Comparison of ENCODE assay signal across 17 cellular contexts in the genomic region with DNA sequence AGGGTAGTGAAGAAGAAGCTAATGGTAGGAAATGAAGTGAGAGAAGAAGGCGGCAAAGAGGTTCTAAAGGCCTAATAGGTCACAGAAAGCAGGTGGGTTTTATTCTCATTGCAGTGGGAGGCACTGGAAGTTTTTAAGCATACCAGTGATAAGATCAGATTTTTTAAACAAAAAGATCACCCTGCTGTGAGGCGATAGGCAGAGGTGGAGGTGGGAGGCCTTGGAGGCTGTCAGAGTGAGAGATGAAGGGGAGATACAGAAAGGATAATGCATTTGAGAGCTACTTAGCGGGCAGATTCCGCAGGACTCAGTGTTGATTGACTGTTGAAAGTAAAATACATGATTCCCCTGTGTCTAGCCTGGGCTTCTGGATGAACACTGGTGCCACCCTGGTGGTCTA.
DNase-seq lines count a peak whose midpoint lies in the region; ATAC-seq and TF ChIP-seq lines count a peak whose summit lies in the region.
"Had no signal": no experiment of that assay in that cellular context is flagged by ENCODE, and none has a peak within 500 bp of the region (broad histone marks: within the 10 kb centered on the region; RNA-seq: fewer than 3 reads in every experiment).

No MANE protein-coding gene starts in this region.

- H3K27me3 Mint-ChIP-seq in activated CD4-positive, alpha-beta T cell treated with anti-CD3 and anti-CD28 coated beads, Interleukin-2, amount 10 ng/mL, durations not matched to agents 24 days and 14 days: peaks cover 13% of the 10 kb centered on the region
- H3K27me3 Mint-ChIP-seq in endodermal cell (ENCODE audit: insufficient read depth) (no peaks in the 10 kb centered on the region), neural crest cell (ENCODE audit: low read depth) (no peaks in the 10 kb centered on the region)
- H3K27me3 Mint-ChIP-seq: CD4-positive, alpha-beta T cell; IgD-negative memory B cell had no signal

- no peak overlapping the region for H3K27ac ChIP-seq in endodermal cell (ENCODE audit: low read depth, low read length)
- H3K27ac ChIP-seq: GM23248 had no signal

- no peak overlapping the region for H3K9ac ChIP-seq in endodermal cell (ENCODE audit: extremely low read depth, low read length, poor library complexity, severe bottlenecking)
- H3K9ac ChIP-seq: GM23248 had no signal

- TF ChIP-seq CTCF in endodermal cell (conservative IDR thresholded peaks at IDR 0.05) (no peak), neural crest cell (conservative IDR thresholded peaks at IDR 0.05) (no peak)

- H3K27me3 ChIP-seq in endodermal cell (ENCODE audit: control insufficient read depth, insufficient read depth, low read length, poor library complexity, severe bottlenecking): no peaks in the 10 kb centered on the region
- H3K27me3 ChIP-seq: BE2C had no signal

- H3K4me3 Mint-ChIP-seq in activated CD4-positive, alpha-beta T cell treated with anti-CD3 and anti-CD28 coated beads, Interleukin-2, amount 10 ng/mL, durations not matched to agents 24 days and 14 days: no peak overlapping the region
- H3K4me3 Mint-ChIP-seq in endodermal cell: peak overlapping the region; percentile 15
- no peak overlapping the region for H3K4me3 Mint-ChIP-seq in neural crest cell
- H3K4me3 Mint-ChIP-seq: CD4-positive, alpha-beta T cell; IgD-negative memory B cell had no signal

- H3K36me3 Mint-ChIP-seq in activated CD4-positive, alpha-beta T cell treated with anti-CD3 and anti-CD28 coated beads, Interleukin-2, amount 10 ng/mL, durations not matched to agents 24 days and 14 days (ENCODE audit: low read depth): no peaks in the 10 kb centered on the region
- no peaks in the 10 kb centered on the region for H3K36me3 Mint-ChIP-seq in endodermal cell (ENCODE audit: low read depth)
- H3K36me3 Mint-ChIP-seq in neural crest cell (ENCODE audit: low read depth): no peaks in the 10 kb centered on the region
- H3K36me3 Mint-ChIP-seq: IgD-negative memory B cell had no signal

- H3K4me1 ChIP-seq in endodermal cell (ENCODE audit: control insufficient read depth, insufficient read depth, low read length): peaks cover 14% of the 10 kb centered on the region
- H3K4me1 ChIP-seq: Caco-2, HAP-1 had no signal

- peak; percentile 28 for DNase-seq in activated CD4-positive, alpha-beta T cell treated with anti-CD3 and anti-CD28 coated beads, Interleukin-2, amount 10 ng/mL, durations not matched to agents 24 days and 14 days
- DNase-seq in activated CD4-positive, alpha-beta T cell treated with anti-CD3 and anti-CD28 coated beads for 48 hours: no peak
- peak; percentile 61 for DNase-seq in SK-N-DZ (ENCODE audit: low spot score)
- peak; percentile 61 for DNase-seq in endodermal cell
- DNase-seq in neural crest cell (ENCODE audit: low read depth, low spot score): no peak
- DNase-seq in activated naive CD4-positive, alpha-beta T cell (lab: John Stamatoyannopoulos, UW): no peak
- DNase-seq: ACHN; BE2C; C1 segment of cervical spinal cord; Caco-2; CD4-positive, alpha-beta T cell; GM23248 had no signal

- H3K27ac Mint-ChIP-seq in activated CD4-positive, alpha-beta T cell treated with anti-CD3 and anti-CD28 coated beads, Interleukin-2, amount 10 ng/mL, durations not matched to agents 24 days and 14 days: no peak overlapping the region
- peak overlapping the region; percentile 7 for H3K27ac Mint-ChIP-seq in endodermal cell
- peak overlapping the region; percentile 28 for H3K27ac Mint-ChIP-seq in neural crest cell (ENCODE audit: unreplicated experiment)
- H3K27ac Mint-ChIP-seq: CD4-positive, alpha-beta T cell; IgD-negative memory B cell had no signal

- peaks cover 4% of the 10 kb centered on the region for H3K4me1 Mint-ChIP-seq in activated CD4-positive, alpha-beta T cell treated with anti-CD3 and anti-CD28 coated beads, Interleukin-2, amount 10 ng/mL, durations not matched to agents 24 days and 14 days
- H3K4me1 Mint-ChIP-seq in endodermal cell (peaks cover 38% of the 10 kb centered on the region), neural crest cell (no peaks in the 10 kb centered on the region)

- ATAC-seq in HG02763 (IDR thresholded peaks at IDR 0.05; ENCODE audit: unreplicated experiment) (no peak), HG02588 (IDR thresholded peaks at IDR 0.05; ENCODE audit: unreplicated experiment) (no peak)
- ATAC-seq: HepG2 had no signal

- peak overlapping the region; percentile 67 for H3K4me3 ChIP-seq in endodermal cell (ENCODE audit: low read length)
- H3K4me3 ChIP-seq: GM23248, HAP-1 had no signal

- intact Hi-C loops in activated CD4-positive, alpha-beta T cell treated with anti-CD3 and anti-CD28 coated beads, Interleukin-2, amount 10 ng/mL, durations not matched to agents 24 days and 14 days (cut with micrococcal nuclease): loop anchor here (5.0 kb wide), 2 partner anchors 87 to 527 kb away; no protein-coding TSS in a partner anchor

- no peaks in the 10 kb centered on the region for H3K9me3 Mint-ChIP-seq in activated CD4-positive, alpha-beta T cell treated with anti-CD3 and anti-CD28 coated beads, Interleukin-2, amount 10 ng/mL, durations not matched to agents 24 days and 14 days
- H3K9me3 Mint-ChIP-seq in endodermal cell (no peaks in the 10 kb centered on the region), neural crest cell (no peaks in the 10 kb centered on the region)
- H3K9me3 Mint-ChIP-seq: CD4-positive, alpha-beta T cell; IgD-negative memory B cell had no signal

- H3K36me3 ChIP-seq in endodermal cell (ENCODE audit: control insufficient read depth, insufficient read depth, low read length): no peaks in the 10 kb centered on the region
- H3K36me3 ChIP-seq: BE2C, HAP-1 had no signal

- no peaks in the 10 kb centered on the region for H3K9me3 ChIP-seq in endodermal cell (ENCODE audit: control insufficient read depth, low read length)
- H3K9me3 ChIP-seq: BE2C, Caco-2, HAP-1 had no signal

- 61 to 100% methylated on average over 1 to 4 of the region's 4 CpGs for WGBS in endodermal cell (ENCODE audit: insufficient coverage in 1 of 2, insufficient read length in 1 of 2), 2 experiments

Comparison
In these comparisons a context has a peak if more than half of its experiments do, and no peak if none do; other contexts are left out.
1. DNase-seq: peak in activated CD4-positive, alpha-beta T cell treated with anti-CD3 and anti-CD28 coated beads, Interleukin-2, amount 10 ng/mL, durations not matched to agents 24 days and 14 days (single experiment), SK-N-DZ (single experiment) and endodermal cell (single experiment); none in activated CD4-positive, alpha-beta T cell treated with anti-CD3 and anti-CD28 coated beads for 48 hours (single experiment), neural crest cell (single experiment) and activated naive CD4-positive, alpha-beta T cell (0 of 4).